ENCODE assay signal across 1 cellular context in genomic region chr20:1964061-1964460, GRCh38.
TF ChIP-seq lines count a peak whose summit lies in the region.

No MANE protein-coding gene starts in this region.

TF ChIP-seq in H1, 55 proteins besides CTCF, POLR2A, EP300 and RAD21:
- TF ChIP-seq KDM4A (IDR thresholded peaks at IDR 0.05; ENCODE audit: low read depth, low read length, severe bottlenecking) (peak; percentile 5), POU5F1 (IDR thresholded peaks at IDR 0.05; ENCODE audit: low read depth, low read length) (no peak)
